Comparison of ENCODE assay signal across 8 cellular contexts in the genomic region with DNA sequence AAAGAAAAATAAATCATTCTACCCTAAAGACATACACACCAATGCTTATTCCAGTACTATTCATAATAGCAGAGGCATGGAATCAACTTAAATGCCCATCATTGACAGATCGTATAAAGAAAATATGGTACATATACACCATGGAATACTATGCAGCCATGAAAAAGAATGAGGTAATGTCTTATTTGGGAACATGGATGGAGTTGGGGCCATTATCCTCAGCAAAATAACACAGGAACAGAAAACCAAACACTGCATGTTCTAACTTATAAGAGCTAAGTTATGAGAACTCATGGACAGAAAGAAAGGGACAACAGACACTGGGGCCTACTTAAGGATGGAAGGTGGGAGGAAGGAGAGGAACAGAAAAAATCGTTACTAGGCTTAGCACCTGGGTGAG.
"Had no signal": no experiment of that assay in that cellular context is flagged by ENCODE, and none has a peak within 500 bp of the region (broad histone marks: within the 10 kb centered on the region; RNA-seq: fewer than 3 reads in every experiment).

No MANE protein-coding gene starts in this region.

- DNase-seq: H9, HCEC 1CT, HFFc6, KG1 had no signal

- ATAC-seq: GM23338, HepG2 had no signal

- H3K4me3 ChIP-seq: GM23338 had no signal

- H2AFZ ChIP-seq: GM23338 had no signal

- H3K9me3 Mint-ChIP-seq: GM23338, H9 had no signal

- H3K4me1 Mint-ChIP-seq: GM23338, H9, IgD-negative memory B cell had no signal

- H3K27ac Mint-ChIP-seq: GM23338, H9, HFFc6, IgD-negative memory B cell had no signal

- H3K27ac ChIP-seq: HL-60 had no signal

- H3K36me3 Mint-ChIP-seq: IgD-negative memory B cell had no signal

- H3K4me2 ChIP-seq: GM23338 had no signal

- FAIRE-seq: HepG2 had no signal

- H3K27me3 Mint-ChIP-seq: IgD-negative memory B cell had no signal

- H3K4me3 Mint-ChIP-seq: GM23338, H9, HFFc6, IgD-negative memory B cell had no signal
